12 cellular contexts compared by ENCODE assay signal in genomic region chr22:42991010-42991651, GRCh38. TPM values are rescaled to one million over a fixed set of nuclear protein-coding genes. Genes with fewer than 3 reads are reported as not detected.
DNase-seq lines count a peak whose midpoint lies in the region; ATAC-seq and TF ChIP-seq lines count a peak whose summit lies in the region.
"Had no signal": no experiment of that assay in that cellular context is flagged by ENCODE, and none has a peak within 500 bp of the region (broad histone marks: within the 10 kb centered on the region; RNA-seq: fewer than 3 reads in every experiment).

No MANE protein-coding gene starts in this region.

- H3K36me3 ChIP-seq in mesenchymal stem cell (ENCODE audit: control insufficient read depth in 1 of 2, insufficient read depth in 2 of 2, low read depth in 1 of 2, low read length in 2 of 2), result peaks cover 0 to 7% of the 10 kb centered on the region in 2 experiments

- in situ Hi-C loops in astrocyte of the spinal cord (cut with HindIII; ENCODE audit: low sequenced_read_pairs), result no loop called here

- peaks cover 23% of the 10 kb centered on the region for H3K4me1 ChIP-seq in mesenchymal stem cell (ENCODE audit: control insufficient read depth, insufficient read depth, low read depth, low read length)

- H3K9me3 ChIP-seq in mesenchymal stem cell (ENCODE audit: control insufficient read depth, low read length), result no peaks in the 10 kb centered on the region

- H3K9ac ChIP-seq in mesenchymal stem cell (ENCODE audit: low read length), result peak overlapping the region; percentile 17

- WGBS in mesenchymal stem cell, result 67% methylated on average over 5 of the region's 5 CpGs

- no peak overlapping the region for H3K4me3 ChIP-seq in astrocyte of the spinal cord (ENCODE audit: low read depth, low read length)
- H3K4me3 ChIP-seq in mesenchymal stem cell (ENCODE audit: insufficient read depth in 1 of 2, low read depth in 1 of 2, low read length in 2 of 2), result no peak overlapping the region

- H2BK5ac ChIP-seq in mesenchymal stem cell (ENCODE audit: low read depth, low read length, poor library complexity, severe bottlenecking), result no peak overlapping the region

- no peak overlapping the region for H4K91ac ChIP-seq in mesenchymal stem cell (ENCODE audit: low read length)

- H2BK120ac ChIP-seq in mesenchymal stem cell (ENCODE audit: low read depth, low read length), result no peak overlapping the region

- H3K27ac ChIP-seq in mesenchymal stem cell (ENCODE audit: low read length, poor library complexity, severe bottlenecking), result no peak overlapping the region

- H3K18ac ChIP-seq in mesenchymal stem cell (ENCODE audit: low read depth in 1 of 2, low read length in 2 of 2), result no peak overlapping the region

- H3K23ac ChIP-seq in mesenchymal stem cell (ENCODE audit: low read length in 2 of 2), result no peak overlapping the region

- no peak overlapping the region for H2AFZ ChIP-seq in mesenchymal stem cell (ENCODE audit: low read depth, low read length)

- H2BK12ac ChIP-seq in mesenchymal stem cell (ENCODE audit: low read length in 2 of 2), result no peak overlapping the region

- H3K79me1 ChIP-seq in mesenchymal stem cell (replicated peaks; ENCODE audit: low read length, poor library complexity, severe bottlenecking), result peaks cover 7% of the 10 kb centered on the region

- no peaks in the 10 kb centered on the region for H3K27me3 ChIP-seq in mesenchymal stem cell (ENCODE audit: control insufficient read depth in 1 of 2, insufficient read depth in 1 of 2, low read length in 2 of 2)

- H3K4ac ChIP-seq in mesenchymal stem cell (ENCODE audit: low read depth in 1 of 2, low read length in 2 of 2), result no peak overlapping the region

- no peak overlapping the region for H3K4me2 ChIP-seq in mesenchymal stem cell (ENCODE audit: low read length, poor library complexity, severe bottlenecking)

- H3K14ac ChIP-seq in mesenchymal stem cell (ENCODE audit: low read length in 2 of 2), result no peak overlapping the region

- no peak overlapping the region for H2BK15ac ChIP-seq in mesenchymal stem cell (ENCODE audit: low read depth, poor library complexity, severe bottlenecking)

- no peak overlapping the region for H2AK5ac ChIP-seq in mesenchymal stem cell (ENCODE audit: low read length, severe bottlenecking)

- no peak for ATAC-seq in HG03095 (IDR thresholded peaks at IDR 0.05; ENCODE audit: unreplicated experiment)

- peak; percentile 77 for DNase-seq in A172 (ENCODE audit: low spot score)
- DNase-seq in HCEC 1CT, result peak; percentile 94
- DNase-seq in astrocyte of the spinal cord (ENCODE audit: low read depth, low spot score), result peak; percentile 88
- peak; percentile 87 for DNase-seq in mesenchymal stem cell
- no peak for DNase-seq in OCI-M2 (lab: John Stamatoyannopoulos, UW; ENCODE audit: unreplicated experiment)
- no peak for DNase-seq in RPMI8226
- no peak for DNase-seq in activated CD4-positive, alpha-beta T cell treated with anti-CD3 and anti-CD28 coated beads for 48 hours
- DNase-seq: amygdala, C1 segment of cervical spinal cord, NCI-H2081, retina had no signal

- no peak overlapping the region for H4K8ac ChIP-seq in mesenchymal stem cell (ENCODE audit: low read length)

- TF ChIP-seq CTCF in astrocyte of the spinal cord (IDR thresholded peaks at IDR 0.05; ENCODE audit: low read depth, low read length), result no peak

RNA-seq across cellular contexts. Expression of gene PACSIN2, which starts 23.8 kb away (rescaled TPM):
- 31.4 and 35.9 TPM in 2 replicates for total RNA-seq in A172 (2014; rRNA removed; shearing (Covaris generic))
- polyA plus RNA-seq in mesenchymal stem cell (2013, experiment 1 of 2), result 33.2 TPM
- polyA plus RNA-seq in mesenchymal stem cell (2013, experiment 2 of 2), result 35.1 TPM

Comparison
In these comparisons a context has a peak if more than half of its experiments do, and no peak if none do; other contexts are left out.
1. DNase-seq: peak in A172 (single experiment), HCEC 1CT (single experiment), astrocyte of the spinal cord (single experiment) and mesenchymal stem cell (single experiment); none in OCI-M2 (single experiment), RPMI8226 (single experiment) and activated CD4-positive, alpha-beta T cell treated with anti-CD3 and anti-CD28 coated beads for 48 hours (single experiment).